In genomic region chr13:23578411-23579071, GRCh38 we compare ENCODE assay signal across 8 cellular contexts. TPM values are rescaled to one million over a fixed set of nuclear protein-coding genes. Genes with fewer than 3 reads are reported as not detected.
A peak's percentile ranks its signal among the peaks of the same experiment; 100 is the strongest.
DNase-seq lines count a peak whose midpoint lies in the region; ATAC-seq, FAIRE-seq and TF ChIP-seq lines count a peak whose summit lies in the region.

No MANE protein-coding gene starts in this region.

- H3K27ac ChIP-seq in WERI-Rb-1 (peak overlapping the region; percentile 60), layer of hippocampus (ENCODE audit: low read depth, low read length) (peak overlapping the region; percentile 28)

- peak overlapping the region; percentile 49 for H3K4me3 ChIP-seq in WERI-Rb-1 (ENCODE audit: low read depth, low read length)

- H3K4me3 Mint-ChIP-seq in central memory CD8-positive, alpha-beta T cell, result peak overlapping the region; percentile 53

- H3K9me3 Mint-ChIP-seq in central memory CD8-positive, alpha-beta T cell, result peaks cover 7% of the 10 kb centered on the region

- H3K36me3 Mint-ChIP-seq in central memory CD8-positive, alpha-beta T cell (ENCODE audit: insufficient read depth), result peaks cover 2% of the 10 kb centered on the region

- no peaks in the 10 kb centered on the region for H3K36me3 ChIP-seq in WERI-Rb-1

- peak; percentile 69 for ATAC-seq in HG02571 (IDR thresholded peaks at IDR 0.05; ENCODE audit: unreplicated experiment)
- peak; percentile 44 for ATAC-seq in central memory CD8-positive, alpha-beta T cell (replicated peaks; ENCODE audit: extremely low read depth, poor library complexity, severe bottlenecking)

- H3K4me1 Mint-ChIP-seq in central memory CD8-positive, alpha-beta T cell, result peaks cover 7% of the 10 kb centered on the region

- no peaks in the 10 kb centered on the region for H3K27me3 ChIP-seq in WERI-Rb-1 (ENCODE audit: insufficient read depth, low read depth, severe bottlenecking)
- H3K27me3 ChIP-seq in layer of hippocampus (ENCODE audit: control insufficient read depth, insufficient read depth, low read length), result no peaks in the 10 kb centered on the region

- peak; percentile 95 for TF ChIP-seq CTCF in WERI-Rb-1 (IDR thresholded peaks at IDR 0.05; ENCODE audit: low read depth, low read length)

- no peak for FAIRE-seq in GM12891 (lab: Jason Lieb, UNC)

- no peaks in the 10 kb centered on the region for H3K9me3 ChIP-seq in WERI-Rb-1 (ENCODE audit: severe bottlenecking)

- peak; percentile 44 for DNase-seq in GM12891 (ENCODE audit: insufficient read length, low spot score)
- peak; percentile 86 for DNase-seq in NCI-H1092 treated with DMSO at 0.1 percent for 48 hours (lab: John Stamatoyannopoulos, UW)
- DNase-seq in WERI-Rb-1, result peak; percentile 94
- peak; percentile 31 to 33 for DNase-seq in central memory CD8-positive, alpha-beta T cell (ENCODE audit: low spot score in 2 of 2)
- peak; percentile 27 to 58 for DNase-seq in stimulated activated CD4-positive, alpha-beta T cell treated with anti-CD3 and anti-CD28 coated beads, Interleukin-1b, Interleukin-23, amount 100 ng/mL, for 4 hours (ENCODE audit: low read depth in 2 of 2)
- no peak for DNase-seq in NCI-H1048 (lab: John Stamatoyannopoulos, UW)

- no peak overlapping the region for H3K27ac Mint-ChIP-seq in central memory CD8-positive, alpha-beta T cell (ENCODE audit: low read depth)

- no peak for TF ChIP-seq POLR2A in GM12891 (IDR thresholded peaks at IDR 0.05; ENCODE audit: low read depth, low read length)

- H3K27me3 Mint-ChIP-seq in central memory CD8-positive, alpha-beta T cell, result peaks cover 82% of the 10 kb centered on the region

TF ChIP-seq in GM12891, 5 proteins besides CTCF, POLR2A, EP300 and RAD21:
- TF ChIP-seq PAX5 (IDR thresholded peaks at IDR 0.05; ENCODE audit: insufficient read depth, low read length, severe bottlenecking) (no peak), POU2F2 (IDR thresholded peaks at IDR 0.05; ENCODE audit: low read depth, low read length) (0 out of 2 replicates have a peak, but pooled peaks have one; percentile 5), TAF1 (IDR thresholded peaks at IDR 0.05; ENCODE audit: low read depth, low read length) (no peak)

RNA-seq across cellular contexts. Expression of gene TNFRSF19, which starts 8.3 kb away (rescaled TPM):
- polyA plus RNA-seq in GM12891 (2012; ENCODE audit: low read depth, missing spikeins), result 19.6 TPM
